In the genomic region with DNA sequence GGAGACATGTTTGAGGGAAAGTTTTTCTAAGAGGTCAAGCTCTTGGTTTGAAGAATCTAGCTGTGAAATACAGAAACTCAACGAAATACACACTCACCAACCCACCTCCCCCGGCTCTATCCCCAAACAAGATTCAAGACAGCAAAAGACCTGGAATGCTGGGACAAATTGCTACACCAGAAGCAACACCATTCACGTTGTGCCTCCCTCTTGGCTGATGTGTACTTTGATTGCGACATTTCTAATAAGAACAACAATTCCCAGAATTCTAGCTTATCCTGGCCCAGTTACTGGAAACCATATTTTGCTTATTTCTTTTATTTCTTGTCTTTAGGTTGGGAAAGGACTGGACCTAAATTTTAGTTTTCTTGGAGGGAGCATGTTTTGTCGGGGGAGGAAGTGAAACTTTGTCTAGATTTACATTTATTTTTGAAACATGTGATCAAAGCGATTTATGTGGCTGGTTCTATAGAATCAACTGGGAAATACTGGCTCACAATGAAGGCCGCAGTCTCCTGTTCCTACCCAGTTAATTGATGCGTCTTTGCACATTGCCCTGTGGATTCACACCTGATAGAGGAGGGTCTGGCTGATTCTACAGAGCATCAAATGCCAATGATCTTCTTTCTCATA, we compare ENCODE assay signal across 15 cellular contexts. TPM values are rescaled to one million over a fixed set of nuclear protein-coding genes. Genes with fewer than 3 reads are reported as not detected.
A peak's percentile ranks its signal among the peaks of the same experiment; 100 is the strongest.
DNase-seq lines count a peak whose midpoint lies in the region; ATAC-seq and TF ChIP-seq lines count a peak whose summit lies in the region.
"Had no signal": no experiment of that assay in that cellular context is flagged by ENCODE, and none has a peak within 500 bp of the region (broad histone marks: within the 10 kb centered on the region; RNA-seq: fewer than 3 reads in every experiment).

No MANE protein-coding gene starts in this region.

- H3K9ac ChIP-seq in BLaER1 treated with 17β-estradiol and CSF1 and Interleukin-3, amounts not matched to agents 10 nM and 100 nM: no peak overlapping the region
- H3K9ac ChIP-seq in OCI-LY3 (ENCODE audit: low read length): no peak overlapping the region

- peak in 3 of 4 donors; percentile 24 to 50 (median 43) for ATAC-seq in psoas muscle
- ATAC-seq in GM21381 (IDR thresholded peaks at IDR 0.05; ENCODE audit: unreplicated experiment): no peak
- ATAC-seq in HG03139 (IDR thresholded peaks at IDR 0.05; ENCODE audit: unreplicated experiment): no peak
- ATAC-seq: foreskin keratinocyte had no signal

- no peaks in the 10 kb centered on the region for H3K36me3 Mint-ChIP-seq in mesothelial cell of epicardium
- H3K36me3 Mint-ChIP-seq: CD4-positive, CD25-positive, alpha-beta regulatory T cell had no signal

- no peaks in the 10 kb centered on the region for H3K79me2 ChIP-seq in OCI-LY3 (ENCODE audit: low read length)

- TF ChIP-seq CTCF in OCI-LY3 (IDR thresholded peaks at IDR 0.05; ENCODE audit: low read depth, low read length): no peak
- no peak for TF ChIP-seq CTCF in fibroblast of villous mesenchyme (IDR thresholded peaks at IDR 0.05; ENCODE audit: insufficient read depth, low read depth, low read length)
- TF ChIP-seq CTCF in psoas muscle (IDR thresholded peaks at IDR 0.05): no peak
- no peak for TF ChIP-seq CTCF in mesothelial cell of epicardium (IDR thresholded peaks at IDR 0.05; ENCODE audit: unreplicated experiment)

- H3K36me3 ChIP-seq in BLaER1 treated with 17β-estradiol and CSF1 and Interleukin-3, amounts not matched to agents 10 nM and 100 nM: no peaks in the 10 kb centered on the region
- H3K36me3 ChIP-seq in OCI-LY3 (replicated peaks; ENCODE audit: low read depth, low read length) (no peaks in the 10 kb centered on the region), psoas muscle (ENCODE audit: insufficient read depth in 1 of 2, low read depth in 1 of 2) (peaks cover 0 to 8% of the 10 kb centered on the region in 2 donors)

- no peaks in the 10 kb centered on the region for H3K9me3 ChIP-seq in BLaER1 treated with 17β-estradiol and CSF1 and Interleukin-3, amounts not matched to agents 10 nM and 100 nM (replicated peaks in 1 of 11)
- H3K9me3 ChIP-seq in OCI-LY3 (ENCODE audit: insufficient read depth, low read length): no peaks in the 10 kb centered on the region
- no peaks in the 10 kb centered on the region for H3K9me3 ChIP-seq in psoas muscle

- no peak overlapping the region for H2AFZ ChIP-seq in OCI-LY3 (ENCODE audit: low read depth, low read length)

- no peaks in the 10 kb centered on the region for H3K27me3 ChIP-seq in BLaER1 treated with 17β-estradiol and CSF1 and Interleukin-3, amounts not matched to agents 10 nM and 100 nM
- H3K27me3 ChIP-seq in OCI-LY3 (ENCODE audit: low read depth, low read length) (peaks cover 32% of the 10 kb centered on the region), psoas muscle (ENCODE audit: insufficient read depth in 3 of 3, low read length in 2 of 3) (no peaks in the 10 kb centered on the region)

- H4K20me1 ChIP-seq in BLaER1 treated with 17β-estradiol and CSF1 and Interleukin-3, amounts not matched to agents 10 nM and 100 nM: no peaks in the 10 kb centered on the region
- no peaks in the 10 kb centered on the region for H4K20me1 ChIP-seq in OCI-LY3 (ENCODE audit: insufficient read depth, low read length)

- H3K4me3 ChIP-seq in BLaER1 treated with 17β-estradiol and CSF1 and Interleukin-3, amounts not matched to agents 10 nM and 100 nM: no peak overlapping the region
- H3K4me3 ChIP-seq in OCI-LY3 (ENCODE audit: low read length): no peak overlapping the region
- H3K4me3 ChIP-seq in fibroblast of villous mesenchyme (ENCODE audit: low read depth, low read length): no peak overlapping the region
- no peak overlapping the region for H3K4me3 ChIP-seq in psoas muscle

- DNase-seq in fibroblast of villous mesenchyme (ENCODE audit: low read depth) (peak; percentile 79), psoas muscle (no peak), ureter (ENCODE audit: low spot score) (no peak), mesothelial cell of epicardium (ENCODE audit: low spot score in 2 of 2, unreplicated experiment in 2 of 2) (no peak)
- DNase-seq: activated naive CD4-positive, alpha-beta T cell treated with anti-CD3 and anti-CD28 coated beads, Interleukin-2, amount 50 U/mL, for 16 hours; CD4-positive, CD25-positive, alpha-beta regulatory T cell; foreskin keratinocyte; NCI-H187; NCI-H69; SIG-M5 had no signal

- H3K27ac Mint-ChIP-seq in mesothelial cell of epicardium: no peak overlapping the region
- H3K27ac Mint-ChIP-seq: CD4-positive, CD25-positive, alpha-beta regulatory T cell had no signal

- H3K27me3 Mint-ChIP-seq in mesothelial cell of epicardium (ENCODE audit: low read depth): peaks cover 21% of the 10 kb centered on the region

- H3K27ac ChIP-seq in BLaER1 treated with 17β-estradiol and CSF1 and Interleukin-3, amounts not matched to agents 10 nM and 100 nM: peak overlapping the region in 1 of 11 experiments; percentile 12; a peak in 1 of 22 replicates
- no peak overlapping the region for H3K27ac ChIP-seq in OCI-LY3 (ENCODE audit: low read length)
- no peak overlapping the region for H3K27ac ChIP-seq in psoas muscle
- H3K27ac ChIP-seq: foreskin keratinocyte had no signal

- H3K4me3 Mint-ChIP-seq in mesothelial cell of epicardium: no peak overlapping the region
- H3K4me3 Mint-ChIP-seq: CD4-positive, CD25-positive, alpha-beta regulatory T cell had no signal

- H3K4me1 ChIP-seq in BLaER1 treated with 17β-estradiol and CSF1 and Interleukin-3, amounts not matched to agents 10 nM and 100 nM: peaks cover 25 to 38% (median 34%) of the 10 kb centered on the region in 10 experiments
- H3K4me1 ChIP-seq in OCI-LY3 (ENCODE audit: low read length): peaks cover 14% of the 10 kb centered on the region
- no peaks in the 10 kb centered on the region for H3K4me1 ChIP-seq in psoas muscle
- H3K4me1 ChIP-seq: foreskin keratinocyte had no signal

- no peaks in the 10 kb centered on the region for H3K9me3 Mint-ChIP-seq in mesothelial cell of epicardium

- peaks cover 16% of the 10 kb centered on the region for H3K4me1 Mint-ChIP-seq in mesothelial cell of epicardium

- intact Hi-C loops in psoas muscle (cut with DNase I): no loop called here

- peak overlapping the region; percentile 27 to 81 (median 47); a peak in 21 of 22 replicates for H3K4me2 ChIP-seq in BLaER1 treated with 17β-estradiol and CSF1 and Interleukin-3, amounts not matched to agents 10 nM and 100 nM
- H3K4me2 ChIP-seq in OCI-LY3 (ENCODE audit: low read length): peak overlapping the region; percentile 26

- WGBS in psoas muscle, 3 donors: 69 to 77% (median 71%) methylated on average over 8 of the region's 8 CpGs

RNA-seq across cellular contexts. Expression of a gene that starts 29.6 kb away (rescaled TPM):
- 62.2 and 69.6 TPM in 2 replicates for total RNA-seq in fibroblast of villous mesenchyme
- total RNA-seq in psoas muscle: 100 to 1,000 TPM; 109 to 382 (median 250) TPM
- polyA plus RNA-seq in psoas muscle: 100 to 1,000 TPM in 2 of 3 donors, 10 to 100 TPM in 1; 82.0 to 291 (median 146) TPM
- total RNA-seq in ureter: 32.3 TPM
- 34.9 to 36.6 TPM (median 36.1 TPM) in 3 replicates for total RNA-seq in mesothelial cell of epicardium

RNA-seq across cellular contexts. Expression of a gene that starts 46.8 kb away (rescaled TPM):
- total RNA-seq in fibroblast of villous mesenchyme (not detected in 2 replicates), psoas muscle (under 1 TPM in 3 of 4 donors, not detected in 1; 0.18 to 0.36 (median 0.22) TPM), ureter (not detected), mesothelial cell of epicardium (not detected in 3 replicates)
- polyA plus RNA-seq in psoas muscle: under 1 TPM; 0.35 to 0.97 (median 0.82) TPM
- total RNA-seq: CD4-positive, CD25-positive, alpha-beta regulatory T cell; foreskin keratinocyte; kidney epithelial cell had no signal
- polyA plus RNA-seq: CD4-positive, CD25-positive, alpha-beta regulatory T cell; foreskin keratinocyte had no signal

Comparison
In these comparisons a context has a peak if more than half of its experiments do, and no peak if none do; other contexts are left out.
1. ATAC-seq: peak in psoas muscle (3 of 4); none in GM21381 (single experiment) and HG03139 (single experiment).